Comparison of ENCODE assay signal across 8 cellular contexts in the genomic region with DNA sequence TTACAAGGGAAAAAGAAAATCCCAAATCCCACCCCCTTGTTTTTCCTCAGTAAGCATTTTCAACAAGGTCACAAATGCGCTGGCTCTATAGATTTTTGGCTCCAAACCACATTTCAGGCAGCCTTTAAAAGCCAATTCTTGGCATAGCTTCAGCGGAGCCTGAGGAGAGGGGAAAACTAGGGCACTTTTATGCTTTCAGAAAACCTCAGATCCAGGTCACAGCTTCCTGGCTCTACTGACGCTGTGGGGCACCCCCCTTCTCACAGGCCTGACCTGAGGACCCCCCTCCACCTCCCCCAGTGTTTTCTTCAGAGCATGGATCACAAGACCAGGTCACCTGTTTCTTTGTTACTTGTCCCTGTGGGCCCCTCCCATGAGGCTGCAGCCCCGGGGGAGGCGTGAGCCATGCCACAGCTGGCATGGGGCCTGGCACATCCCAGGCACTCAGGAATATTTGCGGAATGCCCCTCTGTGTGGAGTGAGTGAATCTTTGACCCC. TPM values are rescaled to one million over a fixed set of nuclear protein-coding genes. Genes with fewer than 3 reads are reported as not detected.
A peak's percentile ranks its signal among the peaks of the same experiment; 100 is the strongest.
DNase-seq lines count a peak whose midpoint lies in the region; TF ChIP-seq lines count a peak whose summit lies in the region.

No MANE protein-coding gene starts in this region.

- no peaks in the 10 kb centered on the region for H3K4me1 Mint-ChIP-seq in activated CD4-positive, alpha-beta memory T cell treated with anti-CD3 and anti-CD28 coated beads, Interleukin-2, amount 10 ng/mL, durations not matched to agents 7 days and 5 days

- no peak overlapping the region for H3K4me3 Mint-ChIP-seq in activated CD4-positive, alpha-beta memory T cell treated with anti-CD3 and anti-CD28 coated beads, Interleukin-2, amount 10 ng/mL, durations not matched to agents 7 days and 5 days

- peak overlapping the region in 54 of 59 donors; percentile 27 to 95 (median 78) for H3K27ac ChIP-seq in dorsolateral prefrontal cortex
- peak overlapping the region; percentile 80 for H3K27ac ChIP-seq in muscle layer of duodenum (ENCODE audit: low read length)
- H3K27ac ChIP-seq in WERI-Rb-1: no peak overlapping the region

- no peaks in the 10 kb centered on the region for H3K9me3 Mint-ChIP-seq in activated CD4-positive, alpha-beta memory T cell treated with anti-CD3 and anti-CD28 coated beads, Interleukin-2, amount 10 ng/mL, durations not matched to agents 7 days and 5 days

- H3K27me3 ChIP-seq in dorsolateral prefrontal cortex (no peaks in the 10 kb centered on the region), muscle layer of duodenum (ENCODE audit: low read depth, low read length) (no peaks in the 10 kb centered on the region), WERI-Rb-1 (ENCODE audit: insufficient read depth, low read depth, severe bottlenecking) (no peaks in the 10 kb centered on the region)

- CTCF ChIA-PET in activated CD4-positive, alpha-beta memory T cell treated with anti-CD3 and anti-CD28 coated beads, Interleukin-2, amount 10 ng/mL, durations not matched to agents 7 days and 5 days (lab: Charles Lee): interaction anchor here (0.6 kb wide), 1 partner anchor 62 kb away, joined by 3 read pairs; no protein-coding TSS in a partner anchor

- no peaks in the 10 kb centered on the region for H3K36me3 Mint-ChIP-seq in activated CD4-positive, alpha-beta memory T cell treated with anti-CD3 and anti-CD28 coated beads, Interleukin-2, amount 10 ng/mL, durations not matched to agents 7 days and 5 days (ENCODE audit: low read depth)

- POLR2A ChIA-PET in activated CD4-positive, alpha-beta memory T cell treated with anti-CD3 and anti-CD28 coated beads, Interleukin-2, amount 10 ng/mL, durations not matched to agents 7 days and 5 days (lab: Charles Lee): no interaction called here

- intact Hi-C loops in dorsolateral prefrontal cortex (cut with DNase I): no loop called here

- no peak for TF ChIP-seq CTCF in dorsolateral prefrontal cortex (IDR thresholded peaks at IDR 0.05 in 54 of 56, conservative IDR thresholded peaks at IDR 0.05 in 2 of 56; ENCODE audit: low read depth in 1 of 56, partially characterized antibody in 56 of 56)
- TF ChIP-seq CTCF in WERI-Rb-1 (IDR thresholded peaks at IDR 0.05; ENCODE audit: low read depth, low read length): no peak

- DNase-seq in A172 (ENCODE audit: low spot score) (peak; percentile 74), NCI-H226 (peak; percentile 31), dorsolateral prefrontal cortex (no peak), HuH-7.5 (ENCODE audit: low spot score) (no peak), WERI-Rb-1 (no peak), activated T-cell treated with anti-CD3 and anti-CD28 coated beads for 4 hours (no peak)
- DNase-seq in activated CD4-positive, alpha-beta memory T cell treated with anti-CD3 and anti-CD28 coated beads, Interleukin-2, amount 10 ng/mL, durations not matched to agents 7 days and 5 days: no peak

- H3K36me3 ChIP-seq in muscle layer of duodenum (ENCODE audit: control insufficient read depth in 1 of 2, insufficient read depth in 2 of 2, low read length in 2 of 2) (no peaks in the 10 kb centered on the region), WERI-Rb-1 (peaks cover 6% of the 10 kb centered on the region)

- peak overlapping the region in 6 of 59 donors; percentile 4 to 33 (median 10) for H3K4me3 ChIP-seq in dorsolateral prefrontal cortex
- H3K4me3 ChIP-seq in muscle layer of duodenum (ENCODE audit: low read depth in 1 of 2, low read length in 2 of 2): peak overlapping the region in 1 of 2 donors; percentile 20
- no peak overlapping the region for H3K4me3 ChIP-seq in WERI-Rb-1 (ENCODE audit: low read depth, low read length)

- H3K9me3 ChIP-seq in muscle layer of duodenum (ENCODE audit: control insufficient read depth in 1 of 2, low read length in 2 of 2): peaks cover 0 to 4% of the 10 kb centered on the region in 2 donors
- H3K9me3 ChIP-seq in WERI-Rb-1 (ENCODE audit: severe bottlenecking): no peaks in the 10 kb centered on the region

- no peak overlapping the region for H3K27ac Mint-ChIP-seq in activated CD4-positive, alpha-beta memory T cell treated with anti-CD3 and anti-CD28 coated beads, Interleukin-2, amount 10 ng/mL, durations not matched to agents 7 days and 5 days

- H3K4me1 ChIP-seq in muscle layer of duodenum (ENCODE audit: control insufficient read depth in 1 of 2, insufficient read depth in 2 of 2, low read length in 2 of 2): peaks cover 5 to 19% of the 10 kb centered on the region in 2 donors

- no peaks in the 10 kb centered on the region for H3K27me3 Mint-ChIP-seq in activated CD4-positive, alpha-beta memory T cell treated with anti-CD3 and anti-CD28 coated beads, Interleukin-2, amount 10 ng/mL, durations not matched to agents 7 days and 5 days

RNA-seq across cellular contexts. Expression of a gene that starts 30.1 kb away (rescaled TPM):
- total RNA-seq in A172 (2014; rRNA removed; shearing (Covaris generic)): 74.1 and 96.8 TPM in 2 replicates
- 100 to 1,000 TPM; 135 to 968 (median 301) TPM for total RNA-seq in dorsolateral prefrontal cortex
- total RNA-seq in activated CD4-positive, alpha-beta memory T cell treated with anti-CD3 and anti-CD28 coated beads, Interleukin-2, amount 10 ng/mL, durations not matched to agents 7 days and 5 days: 1 to 10 TPM; 3.3 TPM

Comparison
In these comparisons a context has a peak if more than half of its experiments do, and no peak if none do; other contexts are left out.
1. DNase-seq: peak in A172 (single experiment) and NCI-H226 (single experiment); none in dorsolateral prefrontal cortex (0 of 10), HuH-7.5 (single experiment), activated CD4-positive, alpha-beta memory T cell treated with anti-CD3 and anti-CD28 coated beads, Interleukin-2, amount 10 ng/mL, durations not matched to agents 7 days and 5 days (single experiment), WERI-Rb-1 (single experiment) and activated T-cell treated with anti-CD3 and anti-CD28 coated beads for 4 hours (single experiment).
2. RNA of a gene that starts 30.1 kb away (total RNA-seq): 135 to 968 TPM in dorsolateral prefrontal cortex and 74.1 to 96.8 TPM in A172; 3.3 TPM in activated CD4-positive, alpha-beta memory T cell treated with anti-CD3 and anti-CD28 coated beads, Interleukin-2, amount 10 ng/mL, durations not matched to agents 7 days and 5 days; every median in the first group is over 10 times any median in the second.